7 cellular contexts compared by ENCODE assay signal in genomic region chr18:54261894-54262293, GRCh38. TPM values are rescaled to one million over a fixed set of nuclear protein-coding genes. Genes with fewer than 3 reads are reported as not detected.
A peak's percentile ranks its signal among the peaks of the same experiment; 100 is the strongest.
DNase-seq lines count a peak whose midpoint lies in the region; ATAC-seq lines count a peak whose summit lies in the region.

No MANE protein-coding gene starts in this region.

- ATAC-seq in GM19372 (IDR thresholded peaks at IDR 0.05; ENCODE audit: low read depth, unreplicated experiment) (peak; percentile 66), HG03025 (IDR thresholded peaks at IDR 0.05; ENCODE audit: low FRiP score, unreplicated experiment) (peak; percentile 69)

- no peaks in the 10 kb centered on the region for H3K27me3 Mint-ChIP-seq in activated CD4-positive, alpha-beta T cell treated with anti-CD3 and anti-CD28 coated beads, Interleukin-2, amount 10 ng/mL, durations not matched to agents 24 days and 14 days

- intact Hi-C loops in activated CD4-positive, alpha-beta T cell treated with anti-CD3 and anti-CD28 coated beads, Interleukin-2, amount 10 ng/mL, durations not matched to agents 24 days and 14 days (cut with micrococcal nuclease) = loop anchor here (1.0 to 10.0 kb wide), 5 partner anchors 7 to 453 kb away; partner anchors contain the start of gene POLI

- DNase-seq in activated CD4-positive, alpha-beta T cell treated with anti-CD3 and anti-CD28 coated beads, Interleukin-2, amount 10 ng/mL, durations not matched to agents 24 days and 14 days = peak; percentile 69
- DNase-seq in stimulated activated CD4-positive, alpha-beta T cell treated with anti-CD3 and anti-CD28 coated beads, TNF-alpha, amount 100 ng/mL, for 48 hours (ENCODE audit: low read depth in 3 of 3) = peak in 2 of 3 donors; percentile 48 to 50
- DNase-seq in NCI-H1436 (lab: John Stamatoyannopoulos, UW) (no peak), COLO668 (lab: John Stamatoyannopoulos, UW; ENCODE audit: unreplicated experiment) (no peak), DMS79 treated with DMSO at 0.1 percent for 48 hours (lab: John Stamatoyannopoulos, UW) (no peak)

- peak overlapping the region; percentile 54 for H3K4me3 Mint-ChIP-seq in activated CD4-positive, alpha-beta T cell treated with anti-CD3 and anti-CD28 coated beads, Interleukin-2, amount 10 ng/mL, durations not matched to agents 24 days and 14 days

- peaks cover 42% of the 10 kb centered on the region for H3K4me1 Mint-ChIP-seq in activated CD4-positive, alpha-beta T cell treated with anti-CD3 and anti-CD28 coated beads, Interleukin-2, amount 10 ng/mL, durations not matched to agents 24 days and 14 days

- no peaks in the 10 kb centered on the region for H3K9me3 Mint-ChIP-seq in activated CD4-positive, alpha-beta T cell treated with anti-CD3 and anti-CD28 coated beads, Interleukin-2, amount 10 ng/mL, durations not matched to agents 24 days and 14 days

- H3K36me3 Mint-ChIP-seq in activated CD4-positive, alpha-beta T cell treated with anti-CD3 and anti-CD28 coated beads, Interleukin-2, amount 10 ng/mL, durations not matched to agents 24 days and 14 days (ENCODE audit: low read depth) = no peaks in the 10 kb centered on the region

- peak overlapping the region; percentile 96 for H3K27ac Mint-ChIP-seq in activated CD4-positive, alpha-beta T cell treated with anti-CD3 and anti-CD28 coated beads, Interleukin-2, amount 10 ng/mL, durations not matched to agents 24 days and 14 days

RNA-seq across cellular contexts. Expression of gene POLI, which starts 7.4 kb away (rescaled TPM):
- total RNA-seq in activated CD4-positive, alpha-beta T cell treated with anti-CD3 and anti-CD28 coated beads, Interleukin-2, amount 10 ng/mL, durations not matched to agents 24 days and 14 days = 12.1 and 15.1 TPM in 2 replicates

RNA-seq across cellular contexts. Expression of gene MBD2, which starts 37.4 kb away (rescaled TPM):
- total RNA-seq in activated CD4-positive, alpha-beta T cell treated with anti-CD3 and anti-CD28 coated beads, Interleukin-2, amount 10 ng/mL, durations not matched to agents 24 days and 14 days = 195 and 200 TPM in 2 replicates

Comparison
In these comparisons a context has a peak if more than half of its experiments do, and no peak if none do; other contexts are left out.
1. DNase-seq: peak in activated CD4-positive, alpha-beta T cell treated with anti-CD3 and anti-CD28 coated beads, Interleukin-2, amount 10 ng/mL, durations not matched to agents 24 days and 14 days (single experiment) and stimulated activated CD4-positive, alpha-beta T cell treated with anti-CD3 and anti-CD28 coated beads, TNF-alpha, amount 100 ng/mL, for 48 hours (2 of 3); none in NCI-H1436 (single experiment), COLO668 (single experiment) and DMS79 treated with DMSO at 0.1 percent for 48 hours (single experiment).